11 cellular contexts compared by ENCODE assay signal in genomic region chr2:120410487-120410886, GRCh38.
"Had no signal": no experiment of that assay in that cellular context is flagged by ENCODE, and none has a peak within 500 bp of the region (broad histone marks: within the 10 kb centered on the region; RNA-seq: fewer than 3 reads in every experiment).

No MANE protein-coding gene starts in this region.

- H3K4me2 ChIP-seq: GM23338 had no signal

- H3K36me3 ChIP-seq: HAP-1 had no signal

- ATAC-seq: GM23338, HCT116 had no signal

- H3K4me3 ChIP-seq: GM23248, GM23338, HAP-1 had no signal

- FAIRE-seq: H1, H54 had no signal

- H3K9ac ChIP-seq: GM23248 had no signal

- H3K27ac ChIP-seq: GM23248 had no signal

- H3K4me1 ChIP-seq: HAP-1 had no signal

- H2AFZ ChIP-seq: GM23248, GM23338 had no signal

- DNase-seq: GM23248, GOT3, H7, H9, HCEC 1CT, HFFc6 had no signal
